ENCODE assay signal across 8 cellular contexts in genomic region chr3:48739955-48740823, GRCh38. TPM values are rescaled to one million over a fixed set of nuclear protein-coding genes. Genes with fewer than 3 reads are reported as not detected.
DNase-seq lines count a peak whose midpoint lies in the region; ATAC-seq and TF ChIP-seq lines count a peak whose summit lies in the region.

No MANE protein-coding gene starts in this region.

- H3K9me3 Mint-ChIP-seq in activated naive CD8-positive, alpha-beta T cell treated with anti-CD3 and anti-CD28 coated beads, Interleukin-2, amount 10 ng/mL, durations not matched to agents 7 days and 5 days: no peaks in the 10 kb centered on the region

- peaks cover 8% of the 10 kb centered on the region for H3F3A ChIP-seq in SK-N-SH (replicated peaks; ENCODE audit: insufficient read depth)

- H3K27me3 Mint-ChIP-seq in activated naive CD8-positive, alpha-beta T cell treated with anti-CD3 and anti-CD28 coated beads, Interleukin-2, amount 10 ng/mL, durations not matched to agents 7 days and 5 days: no peaks in the 10 kb centered on the region

- H3K36me3 ChIP-seq in SK-N-SH (replicated peaks in 1 of 2; ENCODE audit: control insufficient read depth in 1 of 2, insufficient read depth in 2 of 2, low read length in 1 of 2): peaks cover 0 to under 1% of the 10 kb centered on the region in 2 experiments
- H3K36me3 ChIP-seq in ovary: no peaks in the 10 kb centered on the region
- no peaks in the 10 kb centered on the region for H3K36me3 ChIP-seq in upper lobe of left lung

- H3K4me1 ChIP-seq in SK-N-SH (ENCODE audit: control insufficient read depth in 1 of 2, insufficient read depth in 2 of 2, low read depth in 1 of 2, low read length in 1 of 2) (peaks cover 0 to 17% of the 10 kb centered on the region in 2 experiments; a peak in 1 of 4 replicates), ovary (ENCODE audit: insufficient read depth) (peaks cover 10% of the 10 kb centered on the region), upper lobe of left lung (peaks cover 16 to 47% (median 26%) of the 10 kb centered on the region in 4 donors)

- H3K4me1 Mint-ChIP-seq in activated naive CD8-positive, alpha-beta T cell treated with anti-CD3 and anti-CD28 coated beads, Interleukin-2, amount 10 ng/mL, durations not matched to agents 7 days and 5 days: peaks cover 8% of the 10 kb centered on the region

- peak; percentile 86 for ATAC-seq in HG03175 (IDR thresholded peaks at IDR 0.05; ENCODE audit: unreplicated experiment)
- peak; percentile 90 for ATAC-seq in activated naive CD8-positive, alpha-beta T cell treated with anti-CD3 and anti-CD28 coated beads, Interleukin-2, amount 10 ng/mL, durations not matched to agents 7 days and 5 days (ENCODE audit: low read depth)
- peak; percentile 93 to 95 for ATAC-seq in upper lobe of left lung (ENCODE audit: low FRiP score in 2 of 2)

- H3K4me3 Mint-ChIP-seq in activated naive CD8-positive, alpha-beta T cell treated with anti-CD3 and anti-CD28 coated beads, Interleukin-2, amount 10 ng/mL, durations not matched to agents 7 days and 5 days: no peak overlapping the region

- no peaks in the 10 kb centered on the region for H3K36me3 Mint-ChIP-seq in activated naive CD8-positive, alpha-beta T cell treated with anti-CD3 and anti-CD28 coated beads, Interleukin-2, amount 10 ng/mL, durations not matched to agents 7 days and 5 days

- DNase-seq in NCI-H2081 (lab: John Stamatoyannopoulos, UW) (peak; percentile 4 to 23), NCI-H2081 treated with DMSO at 0.1 percent for 48 hours (lab: John Stamatoyannopoulos, UW) (no peak), SK-N-SH (peak; percentile 93), head of caudate nucleus (peak; percentile 85 to 97 (median 94)), ovary (peak; percentile 84 to 91 (median 89)), upper lobe of left lung (peak; percentile 87 to 89)
- peak; percentile 67 for DNase-seq in activated naive CD8-positive, alpha-beta T cell treated with anti-CD3 and anti-CD28 coated beads, Interleukin-2, amount 10 ng/mL, durations not matched to agents 7 days and 5 days

- TF ChIP-seq CTCF in SK-N-SH (IDR thresholded peaks at IDR 0.05) (peak; percentile 72), ovary (IDR thresholded peaks at IDR 0.05) (peak; percentile 57 to 84 (median 74)), upper lobe of left lung (IDR thresholded peaks at IDR 0.05) (peak; percentile 83 to 95 (median 90))

- H3K9me3 ChIP-seq in SK-N-SH (no peaks in the 10 kb centered on the region), ovary (no peaks in the 10 kb centered on the region), upper lobe of left lung (no peaks in the 10 kb centered on the region)

- H3K27ac ChIP-seq in SK-N-SH (ENCODE audit: low read depth in 2 of 2, low read length in 1 of 2) (peak overlapping the region in 1 of 2 experiments; percentile 48; a peak in 1 of 4 replicates), ovary (peak overlapping the region; percentile 17 to 20), upper lobe of left lung (peak overlapping the region; percentile 2 to 77 (median 39))

- no peak for TF ChIP-seq EP300 in SK-N-SH (IDR thresholded peaks at IDR 0.05; ENCODE audit: borderline replicate concordance in 1 of 2, low read depth in 1 of 2, low read length in 1 of 2)
- TF ChIP-seq EP300 in ovary (IDR thresholded peaks at IDR 0.05): no peak
- no peak for TF ChIP-seq EP300 in upper lobe of left lung (IDR thresholded peaks at IDR 0.05)

- H2AFZ ChIP-seq in SK-N-SH (ENCODE audit: low read depth): peak overlapping the region; percentile 63; the same call in 1 of the 2 replicates

- no peak overlapping the region for H3K9ac ChIP-seq in SK-N-SH

- no peak overlapping the region for H3K4me3 ChIP-seq in SK-N-SH (ENCODE audit: low read depth in 2 of 2, low read length in 1 of 2)
- H3K4me3 ChIP-seq in ovary: no peak overlapping the region
- peak overlapping the region in 1 of 4 donors; percentile 8 for H3K4me3 ChIP-seq in upper lobe of left lung

- no peak overlapping the region for H3K4me2 ChIP-seq in SK-N-SH

- H3K9me2 ChIP-seq in SK-N-SH: no peaks in the 10 kb centered on the region

- peak; percentile 67 for TF ChIP-seq RAD21 in SK-N-SH (IDR thresholded peaks at IDR 0.05; ENCODE audit: low read length)

- H4K20me1 ChIP-seq in SK-N-SH (ENCODE audit: insufficient read depth): no peaks in the 10 kb centered on the region

- WGBS in SK-N-SH (ENCODE audit: low lambda C conversion rate): 31% methylated on average over 4 of the region's 15 CpGs
- WGBS in ovary, 3 donors: 8 to 11% (median 10%) methylated on average over 15 of the region's 15 CpGs
- 9 to 44% methylated on average over 4 to 15 of the region's 15 CpGs for WGBS in upper lobe of left lung, 2 donors

- no peaks in the 10 kb centered on the region for H3K79me2 ChIP-seq in SK-N-SH (ENCODE audit: insufficient read depth)

- intact Hi-C loops in head of caudate nucleus (cut with DNase I): no loop called here
- intact Hi-C loops in ovary (cut with DNase I): loop anchor here in 1 of 4 donors (5.0 kb wide), 1 partner anchor 107 kb away; the partner anchor contains the start of gene PRKAR2A

- CTCF ChIA-PET in SK-N-SH (lab: Yijun Ruan, JAX): interaction anchor here (0.6 to 3.7 kb wide), 36 partner anchors 8 to 861 kb away, joined by 3 to 29 read pairs (median 4); partner anchors contain the start of genes CELSR3, IP6K2, NCKIPSD and PRKAR2A

- TF ChIP-seq POLR2A in ovary (IDR thresholded peaks at IDR 0.05): no peak
- no peak for TF ChIP-seq POLR2A in upper lobe of left lung (IDR thresholded peaks at IDR 0.05)

- POLR2A ChIA-PET in SK-N-SH (lab: Yijun Ruan, JAX): interaction anchor here (0.6 to 1.5 kb wide), 5 partner anchors 14 to 294 kb away, joined by 3 to 7 read pairs (median 3); partner anchors contain the start of genes ATRIP, IP6K2 and NCKIPSD
- POLR2A ChIA-PET in activated naive CD8-positive, alpha-beta T cell treated with anti-CD3 and anti-CD28 coated beads, Interleukin-2, amount 10 ng/mL, durations not matched to agents 7 days and 5 days (lab: Charles Lee): interaction anchor here (0.6 to 1.6 kb wide), 2 partner anchors 10 to 24 kb away, joined by 3 read pairs; no protein-coding TSS in a partner anchor

- no peak overlapping the region for H3K27ac Mint-ChIP-seq in activated naive CD8-positive, alpha-beta T cell treated with anti-CD3 and anti-CD28 coated beads, Interleukin-2, amount 10 ng/mL, durations not matched to agents 7 days and 5 days

- H3K27me3 ChIP-seq in SK-N-SH (ENCODE audit: insufficient read depth): no peaks in the 10 kb centered on the region
- no peaks in the 10 kb centered on the region for H3K27me3 ChIP-seq in ovary
- H3K27me3 ChIP-seq in upper lobe of left lung: no peaks in the 10 kb centered on the region

TF ChIP-seq in SK-N-SH, 30 proteins besides CTCF, POLR2A, EP300 and RAD21 (continues in another document):
- TF ChIP-seq MXI1 (IDR thresholded peaks at IDR 0.05; ENCODE audit: low read depth, low read length): peak; percentile 92
- no peak for TF ChIP-seq YY1 (IDR thresholded peaks at IDR 0.05; ENCODE audit: low read depth)
- no peak for TF ChIP-seq POLR2AphosphoS5 (IDR thresholded peaks at IDR 0.05; ENCODE audit: low read depth, low read length)
- peak; percentile 32 for TF ChIP-seq CHD2 (IDR thresholded peaks at IDR 0.05; ENCODE audit: low read length, partially characterized antibody)
- TF ChIP-seq RCOR1 (IDR thresholded peaks at IDR 0.05; ENCODE audit: low read length): no peak
- TF ChIP-seq NRF1 (IDR thresholded peaks at IDR 0.05; ENCODE audit: low read depth, low read length): no peak
- TF ChIP-seq USF1 (IDR thresholded peaks at IDR 0.05; ENCODE audit: borderline replicate concordance, low read depth): no peak
- TF ChIP-seq NFIC (IDR thresholded peaks at IDR 0.05; ENCODE audit: borderline replicate concordance): peak; percentile 36; the same call in 1 of the 2 replicates
- TF ChIP-seq RXRA (IDR thresholded peaks at IDR 0.05; ENCODE audit: borderline replicate concordance, low read depth): no peak
- 0 out of 2 replicates have a peak, but pooled peaks have one; percentile 18 for TF ChIP-seq PBX3 (IDR thresholded peaks at IDR 0.05)
- 0 out of 2 replicates have a peak, but pooled peaks have one; percentile 24 for TF ChIP-seq MAX (IDR thresholded peaks at IDR 0.05; ENCODE audit: low read depth)

RNA-seq across cellular contexts. Expression of gene IP6K2, which starts 23.2 kb away (rescaled TPM):
- polyA plus RNA-seq in SK-N-SH (2012; rRNA removed) (178 and 219 TPM in 2 replicates), ovary (100 to 1,000 TPM; 114 to 119 TPM)
- polyA plus RNA-seq in SK-N-SH (2012; cell fraction: cytosol; rRNA removed): 100 and 128 TPM in 2 replicates
- 677 and 702 TPM in 2 replicates for polyA plus RNA-seq in SK-N-SH (2012; cell fraction: nucleus; rRNA removed)
- total RNA-seq in activated naive CD8-positive, alpha-beta T cell treated with anti-CD3 and anti-CD28 coated beads, Interleukin-2, amount 10 ng/mL, durations not matched to agents 7 days and 5 days: 10 to 100 TPM; 68.4 to 72.0 TPM
- total RNA-seq in ovary (100 to 1,000 TPM in 2 of 7 donors, 10 to 100 TPM in 5; 51.8 to 132 (median 62.5) TPM), upper lobe of left lung (100 to 1,000 TPM in 1 of 6 donors, 10 to 100 TPM in 5; 53.3 to 106 (median 65.4) TPM)

RNA-seq across cellular contexts. Expression of gene NCKIPSD, which starts 54.5 kb away (rescaled TPM):
- polyA plus RNA-seq in SK-N-SH (2012; rRNA removed) (20.4 and 24.9 TPM in 2 replicates), ovary (10 to 100 TPM in 1 of 2 donors, 1 to 10 TPM in 1; 8.0 to 23.2 TPM)
- polyA plus RNA-seq in SK-N-SH (2012; cell fraction: cytosol; rRNA removed): 5.7 and 12.2 TPM in 2 replicates
- polyA plus RNA-seq in SK-N-SH (2012; cell fraction: nucleus; rRNA removed): 50.4 and 56.5 TPM in 2 replicates
- total RNA-seq in activated naive CD8-positive, alpha-beta T cell treated with anti-CD3 and anti-CD28 coated beads, Interleukin-2, amount 10 ng/mL, durations not matched to agents 7 days and 5 days: 10 to 100 TPM; 46.9 to 48.7 TPM
- total RNA-seq in ovary (10 to 100 TPM; 30.5 to 58.6 (median 36.3) TPM), upper lobe of left lung (10 to 100 TPM; 17.8 to 55.5 (median 21.8) TPM)
